ENCODE assay signal across 11 cellular contexts in genomic region chr12:6204533-6205143, GRCh38. TPM values are rescaled to one million over a fixed set of nuclear protein-coding genes. Genes with fewer than 3 reads are reported as not detected.
DNase-seq lines count a peak whose midpoint lies in the region; ATAC-seq, FAIRE-seq and TF ChIP-seq lines count a peak whose summit lies in the region.
"Had no signal": no experiment of that assay in that cellular context is flagged by ENCODE, and none has a peak within 500 bp of the region (broad histone marks: within the 10 kb centered on the region; RNA-seq: fewer than 3 reads in every experiment).

No MANE protein-coding gene starts in this region.

- H3K36me3 ChIP-seq in PC-3 (ENCODE audit: low read depth, low read length) (peaks cover 5% of the 10 kb centered on the region; the same call in 1 of the 2 replicates), prostate gland (no peaks in the 10 kb centered on the region)

- no peak overlapping the region for H2AFZ ChIP-seq in PC-3 (ENCODE audit: low read length)

- no peak for DNase-seq in GM10266 (ENCODE audit: extremely low spot score)
- no peak for DNase-seq in PC-3
- peak; percentile 35 for DNase-seq in epithelial cell of esophagus (ENCODE audit: low read depth)
- DNase-seq in prostate gland (ENCODE audit: low spot score) = no peak
- no peak for DNase-seq in activated T-cell treated with anti-CD3 and anti-CD28 coated beads, Interleukin-2, amount 50 U/mL, for 4 hours
- DNase-seq in GM12892 (ENCODE audit: insufficient read length) = no peak
- no peak for DNase-seq in stimulated activated CD4-positive, alpha-beta T cell treated with anti-CD3 and anti-CD28 coated beads, Interleukin-4, amount 100 ng/mL, for 4 hours
- DNase-seq in omental fat pad (ENCODE audit: low spot score) = no peak
- DNase-seq: NCI-H1436 had no signal

- ATAC-seq in PC-3 (no peak), omental fat pad (ENCODE audit: low FRiP score) (no peak)
- ATAC-seq in activated T-cell treated with anti-CD3 and anti-CD28 coated beads, Interleukin-2, amount 50 U/mL, for 4 hours = no peak
- ATAC-seq: activated T-helper 17 cell treated with anti-CD3 and anti-CD28 coated beads, Interleukin-2, amount 50 U/mL, for 72 hours; esophagus mucosa had no signal

- peaks cover 33% of the 10 kb centered on the region for H3K4me1 ChIP-seq in PC-3 (ENCODE audit: insufficient read depth, low read length)
- H3K4me1 ChIP-seq in prostate gland (replicated peaks) = peaks cover 46% of the 10 kb centered on the region

- no TSS peak for BruUV-seq in PC-3 (replicated peaks; lab: Mats Ljungman, UMichigan)

- no peak overlapping the region for H3K27ac ChIP-seq in PC-3 (ENCODE audit: low read length)
- H3K27ac ChIP-seq in prostate gland = peak overlapping the region; percentile 98

- H3K9me2 ChIP-seq in PC-3 (replicated peaks; ENCODE audit: low read length) = no peaks in the 10 kb centered on the region

- H3K79me2 ChIP-seq in PC-3 (ENCODE audit: low read length) = peaks cover 93% of the 10 kb centered on the region

- intact Hi-C loops in PC-3 (cut with micrococcal nuclease) = no loop called here
- intact Hi-C loops in prostate gland (cut with DNase I) = no loop called here

- no peak overlapping the region for H3K4me3 Mint-ChIP-seq in activated T-cell treated with anti-CD3 and anti-CD28 coated beads, Interleukin-2, amount 50 U/mL, for 4 hours
- H3K4me3 Mint-ChIP-seq: activated T-helper 17 cell treated with anti-CD3 and anti-CD28 coated beads, Interleukin-2, amount 50 U/mL, for 72 hours had no signal

- WGBS in prostate gland = 44% methylated on average over 5 of the region's 5 CpGs

- FAIRE-seq in GM12892 (lab: Jason Lieb, UNC) = no peak

- H3F3A ChIP-seq in PC-3 (ENCODE audit: low read length, unreplicated experiment) = no peaks in the 10 kb centered on the region

- peaks cover 36% of the 10 kb centered on the region for H3K27me3 Mint-ChIP-seq in activated T-cell treated with anti-CD3 and anti-CD28 coated beads, Interleukin-2, amount 50 U/mL, for 4 hours (ENCODE audit: low read depth)

- TF ChIP-seq CTCF in GM10266 (IDR thresholded peaks at IDR 0.05; ENCODE audit: control insufficient read depth, insufficient read depth, low read depth, missing control alignments) (peak; percentile 17), PC-3 (conservative IDR thresholded peaks at IDR 0.05; ENCODE audit: low read depth, low read length) (0 out of 2 replicates have a peak, but pooled peaks have one; percentile 9), epithelial cell of esophagus (IDR thresholded peaks at IDR 0.05; ENCODE audit: insufficient read depth, low read depth, low read length, missing control alignments) (peak; percentile 11), prostate gland (IDR thresholded peaks at IDR 0.05) (no peak), omental fat pad (IDR thresholded peaks at IDR 0.05) (no peak)

- TF ChIP-seq POLR2A in prostate gland (IDR thresholded peaks at IDR 0.05) = no peak
- TF ChIP-seq POLR2A in GM12892 (IDR thresholded peaks at IDR 0.05; ENCODE audit: low read depth, low read length) = no peak

- CTCF ChIA-PET in PC-3 (lab: Charles Lee) = no interaction called here

- H3K9ac ChIP-seq in PC-3 (ENCODE audit: low read length) = no peak overlapping the region

- H3K36me3 Mint-ChIP-seq in activated T-cell treated with anti-CD3 and anti-CD28 coated beads, Interleukin-2, amount 50 U/mL, for 4 hours (ENCODE audit: insufficient read depth) = no peaks in the 10 kb centered on the region

- no peaks in the 10 kb centered on the region for H3K9me3 ChIP-seq in PC-3 (ENCODE audit: low read length)
- H3K9me3 ChIP-seq in prostate gland = no peaks in the 10 kb centered on the region

- H4K20me1 ChIP-seq in PC-3 (ENCODE audit: low read length) = peaks cover 32% of the 10 kb centered on the region

- H3K4me3 ChIP-seq in PC-3 (ENCODE audit: low read length) (no peak overlapping the region), epithelial cell of esophagus (ENCODE audit: low read length) (no peak overlapping the region), prostate gland (peak overlapping the region in 1 of 2 donors; percentile 99)

- peaks cover 5% of the 10 kb centered on the region for H3K4me1 Mint-ChIP-seq in activated T-cell treated with anti-CD3 and anti-CD28 coated beads, Interleukin-2, amount 50 U/mL, for 4 hours (ENCODE audit: low read depth)
- H3K4me1 Mint-ChIP-seq: activated T-helper 17 cell treated with anti-CD3 and anti-CD28 coated beads, Interleukin-2, amount 50 U/mL, for 72 hours had no signal

- POLR2A ChIA-PET in PC-3 (lab: Charles Lee; ENCODE audit: unreplicated experiment) = interaction anchor here (0.6 kb wide), 1 partner anchor 327 kb away, joined by 4 read pairs; no protein-coding TSS in a partner anchor

- peak overlapping the region; percentile 7; the same call in 1 of the 2 replicates for H3K4me2 ChIP-seq in PC-3 (ENCODE audit: low read length)

- no peaks in the 10 kb centered on the region for H3K9me3 Mint-ChIP-seq in activated T-cell treated with anti-CD3 and anti-CD28 coated beads, Interleukin-2, amount 50 U/mL, for 4 hours
- H3K9me3 Mint-ChIP-seq: activated T-helper 17 cell treated with anti-CD3 and anti-CD28 coated beads, Interleukin-2, amount 50 U/mL, for 72 hours had no signal

- H3K27me3 ChIP-seq in PC-3 (ENCODE audit: low read length) = no peaks in the 10 kb centered on the region
- no peaks in the 10 kb centered on the region for H3K27me3 ChIP-seq in prostate gland (replicated peaks; ENCODE audit: insufficient read depth)

RNA-seq across cellular contexts. Expression of gene CD9, which starts 4.4 kb away (rescaled TPM):
- 153 and 174 TPM in 2 replicates for total RNA-seq in PC-3 (2014; rRNA removed)
- total RNA-seq in prostate gland = 100 to 1,000 TPM; 198 to 845 TPM
- 1 to 10 TPM; 1.6 to 3.2 (median 3.0) TPM for total RNA-seq in activated T-cell treated with anti-CD3 and anti-CD28 coated beads, Interleukin-2, amount 50 U/mL, for 4 hours
- 12.4 TPM for polyA plus RNA-seq in GM12892 (2012; ENCODE audit: missing spikeins)
- 100 to 1,000 TPM in 2 of 4 donors, 10 to 100 TPM in 2; 68.3 to 181 (median 119) TPM for total RNA-seq in omental fat pad

Comparison
In these comparisons a context has a peak if more than half of its experiments do, and no peak if none do; other contexts are left out.
1. CTCF ChIP-seq: peak in GM10266 (single experiment), PC-3 (single experiment) and epithelial cell of esophagus (single experiment); none in prostate gland (0 of 4) and omental fat pad (0 of 3).
2. RNA of gene CD9, which starts 4.4 kb away (total RNA-seq): 198 to 845 TPM in prostate gland, 153 to 174 TPM in PC-3 and 68.3 to 181 TPM in omental fat pad; 1.6 to 3.2 TPM in activated T-cell treated with anti-CD3 and anti-CD28 coated beads, Interleukin-2, amount 50 U/mL, for 4 hours; every median in the first group is over 10 times any median in the second.